Comparison of ENCODE assay signal across 1 cellular context in the genomic region with DNA sequence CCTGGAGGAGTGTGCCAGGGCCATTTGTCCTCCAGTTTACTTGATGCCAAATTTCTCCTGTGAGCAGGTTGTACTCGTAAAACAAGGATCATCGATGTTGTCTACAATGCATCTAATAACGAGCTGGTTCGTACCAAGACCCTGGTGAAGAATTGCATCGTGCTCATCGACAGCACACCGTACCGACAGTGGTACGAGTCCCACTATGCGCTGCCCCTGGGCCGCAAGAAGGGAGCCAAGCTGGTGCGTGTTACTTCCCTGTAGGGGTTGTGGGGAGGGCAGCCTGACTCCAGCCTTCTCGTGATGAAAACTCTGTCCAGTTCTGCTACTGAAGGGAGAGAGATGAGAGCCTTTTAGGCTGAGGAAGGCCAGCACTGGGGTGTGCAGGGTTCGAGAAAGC.
TF ChIP-seq lines count a peak whose summit lies in the region.

No MANE protein-coding gene starts in this region.

TF ChIP-seq in endothelial cell of umbilical vein, 7 proteins besides CTCF, POLR2A, EP300 and RAD21:
- TF ChIP-seq MYC (IDR thresholded peaks at IDR 0.05; ENCODE audit: low read depth, low read length) (no peak), POLR2AphosphoS5 (IDR thresholded peaks at IDR 0.05; ENCODE audit: insufficient read depth, low read depth, low read length) (no peak), JUN (IDR thresholded peaks at IDR 0.05; ENCODE audit: borderline replicate concordance, insufficient read depth, insufficient read length, low read depth) (no peak), EZH2 (IDR thresholded peaks at IDR 0.05; ENCODE audit: borderline replicate concordance, low read depth, low read length, severe bottlenecking) (no peak), FOS (IDR thresholded peaks at IDR 0.05; ENCODE audit: borderline replicate concordance, insufficient read depth, low read length) (no peak), GATA2 (IDR thresholded peaks at IDR 0.05; ENCODE audit: insufficient read depth, insufficient read length, low read depth, low read length) (no peak)
- TF ChIP-seq, protein P1, sequence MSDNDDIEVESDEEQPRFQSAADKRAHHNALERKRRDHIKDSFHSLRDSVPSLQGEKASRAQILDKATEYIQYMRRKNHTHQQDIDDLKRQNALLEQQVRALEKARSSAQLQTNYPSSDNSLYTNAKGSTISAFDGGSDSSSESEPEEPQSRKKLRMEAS (IDR thresholded peaks at IDR 0.05; ENCODE audit: insufficient read depth, insufficient read length): no peak
